Comparison of ENCODE assay signal across 1 cellular context in genomic region chr12:96501139-96501741, GRCh38.
TF ChIP-seq lines count a peak whose summit lies in the region.

No MANE protein-coding gene starts in this region.

TF ChIP-seq in K562, 482 proteins besides CTCF, POLR2A, EP300 and RAD21 (continued from another document):
- TF ChIP-seq ZHX1 (conservative IDR thresholded peaks at IDR 0.05; ENCODE audit: low read length) (no peak), DMBX1 (CRISPR knock-in tag; IDR thresholded peaks at IDR 0.05; ENCODE audit: borderline replicate concordance) (peak; percentile 57; the same call in 1 of the 2 replicates), TARDBP (IDR thresholded peaks at IDR 0.05) (no peak), GTF2A2 (tag; IDR thresholded peaks at IDR 0.05) (0 out of 2 replicates have a peak, but pooled peaks have one; percentile 19), CTBP1 (IDR thresholded peaks at IDR 0.05; ENCODE audit: borderline replicate concordance) (0 out of 2 replicates have a peak, but pooled peaks have one; percentile 20), RBM22 (IDR thresholded peaks at IDR 0.05; ENCODE audit: low read depth, low read length, poor library complexity, severe bottlenecking) (no peak), NONO (IDR thresholded peaks at IDR 0.05; ENCODE audit: low read depth in 2 of 2, low read length in 1 of 2) (no peak), ZNF717 (CRISPR knock-in tag; IDR thresholded peaks at IDR 0.05) (no peak), ZNF584 (CRISPR knock-in tag; IDR thresholded peaks at IDR 0.05; ENCODE audit: low read depth) (peak; percentile 64; the same call in 1 of the 2 replicates), ETV1 (tag; conservative IDR thresholded peaks at IDR 0.05; ENCODE audit: low read depth) (peak; percentile 32; the same call in 1 of the 2 replicates), SMAD4 (CRISPR knock-in tag; conservative IDR thresholded peaks at IDR 0.05) (peak; percentile 49; the same call in 1 of the 2 replicates), ZNF384 (IDR thresholded peaks at IDR 0.05; ENCODE audit: low read depth, low read length) (no peak), ZBTB26 (CRISPR knock-in tag; IDR thresholded peaks at IDR 0.05) (no peak), TAF1 (IDR thresholded peaks at IDR 0.05; ENCODE audit: control insufficient read depth, extremely low read depth, insufficient read depth, low read length, severe bottlenecking) (no peak), SETDB1 (IDR thresholded peaks at IDR 0.05; ENCODE audit: low read length) (no peak), ZNF551 (CRISPR knock-in tag; IDR thresholded peaks at IDR 0.05) (no peak), THRB (CRISPR knock-in tag; conservative IDR thresholded peaks at IDR 0.05) (no peak), TFAM (CRISPR knock-in tag; conservative IDR thresholded peaks at IDR 0.05) (no peak), KLF10 (CRISPR knock-in tag; IDR thresholded peaks at IDR 0.05) (no peak), ARID3A (IDR thresholded peaks at IDR 0.05; ENCODE audit: borderline replicate concordance, low read depth, low read length) (no peak), IRF9 (tag; IDR thresholded peaks at IDR 0.05) (0 out of 2 replicates have a peak, but pooled peaks have one; percentile 29)
